8 cellular contexts compared by ENCODE assay signal in genomic region chr1:145643990-145644389, GRCh38. TPM values are rescaled to one million over a fixed set of nuclear protein-coding genes. Genes with fewer than 3 reads are reported as not detected.
A peak's percentile ranks its signal among the peaks of the same experiment; 100 is the strongest.
DNase-seq lines count a peak whose midpoint lies in the region; ATAC-seq lines count a peak whose summit lies in the region.
"Not testable (repeated sequence)": the region's sequence is repeated elsewhere in the genome, so short reads cannot be mapped to it uniquely, and the experiment has no call there.

No MANE protein-coding gene starts in this region.

- DNase-seq in activated CD8-positive, alpha-beta memory T cell treated with anti-CD3 and anti-CD28 coated beads, Interleukin-2, amount 10 ng/mL, durations not matched to agents 7 days and 5 days; activated naive CD4-positive, alpha-beta T cell treated with anti-CD3 and anti-CD28 coated beads, Interleukin-2, amount 50 U/mL, for 72 hours (ENCODE audit: low spot score in 2 of 2); central memory CD8-positive, alpha-beta T cell (ENCODE audit: low spot score in 2 of 2); stimulated activated effector memory CD8-positive, alpha-beta T cell treated with anti-CD3 and anti-CD28 coated beads, Interleukin-12 subunit alpha, Interleukin-12 subunit beta, amount 100 ng/mL, for 72 hours (ENCODE audit: low spot score in 2 of 2); stimulated activated naive CD8-positive, alpha-beta T cell treated with anti-CD3 and anti-CD28 coated beads, Interleukin-15, amount 100 ng/mL, for 72 hours: not testable (repeated sequence)

- ATAC-seq in GM19372 (IDR thresholded peaks at IDR 0.05; ENCODE audit: low read depth, unreplicated experiment): peak; percentile 57
- ATAC-seq in HG03442 (IDR thresholded peaks at IDR 0.05; ENCODE audit: unreplicated experiment): peak; percentile 58
- peak; percentile 71 to 82 for ATAC-seq in activated CD4-positive, CD25-positive, alpha-beta regulatory T cell treated with anti-CD3 and anti-CD28 coated beads, Interleukin-2, amount 50 U/mL, for 24 hours
- ATAC-seq in activated CD8-positive, alpha-beta memory T cell treated with anti-CD3 and anti-CD28 coated beads, Interleukin-2, amount 10 ng/mL, durations not matched to agents 7 days and 5 days: peak; percentile 86
- peak; percentile 95 to 97 for ATAC-seq in activated naive CD4-positive, alpha-beta T cell treated with anti-CD3 and anti-CD28 coated beads, Interleukin-2, amount 50 U/mL, for 72 hours
- peak; percentile 89 for ATAC-seq in central memory CD8-positive, alpha-beta T cell (replicated peaks; ENCODE audit: extremely low read depth, poor library complexity, severe bottlenecking)
- ATAC-seq in stimulated activated effector memory CD8-positive, alpha-beta T cell treated with anti-CD3 and anti-CD28 coated beads, Interleukin-12 subunit alpha, Interleukin-12 subunit beta, amount 100 ng/mL, for 72 hours: peak; percentile 97
- ATAC-seq in stimulated activated naive CD8-positive, alpha-beta T cell treated with anti-CD3 and anti-CD28 coated beads, Interleukin-15, amount 100 ng/mL, for 72 hours: peak; percentile 96

- CTCF ChIA-PET in activated CD8-positive, alpha-beta memory T cell treated with anti-CD3 and anti-CD28 coated beads, Interleukin-2, amount 10 ng/mL, durations not matched to agents 7 days and 5 days (lab: Charles Lee): not testable (repeated sequence)

- H3K4me1 Mint-ChIP-seq in activated CD8-positive, alpha-beta memory T cell treated with anti-CD3 and anti-CD28 coated beads, Interleukin-2, amount 10 ng/mL, durations not matched to agents 7 days and 5 days; central memory CD8-positive, alpha-beta T cell; stimulated activated effector memory CD8-positive, alpha-beta T cell treated with anti-CD3 and anti-CD28 coated beads, Interleukin-12 subunit alpha, Interleukin-12 subunit beta, amount 100 ng/mL, for 72 hours; stimulated activated naive CD8-positive, alpha-beta T cell treated with anti-CD3 and anti-CD28 coated beads, Interleukin-15, amount 100 ng/mL, for 72 hours: not testable (repeated sequence)

- H3K36me3 Mint-ChIP-seq in activated CD8-positive, alpha-beta memory T cell treated with anti-CD3 and anti-CD28 coated beads, Interleukin-2, amount 10 ng/mL, durations not matched to agents 7 days and 5 days; activated naive CD4-positive, alpha-beta T cell treated with anti-CD3 and anti-CD28 coated beads, Interleukin-2, amount 50 U/mL, for 72 hours; central memory CD8-positive, alpha-beta T cell (ENCODE audit: insufficient read depth); stimulated activated effector memory CD8-positive, alpha-beta T cell treated with anti-CD3 and anti-CD28 coated beads, Interleukin-12 subunit alpha, Interleukin-12 subunit beta, amount 100 ng/mL, for 72 hours: not testable (repeated sequence)

- not testable (repeated sequence) for H3K4me3 Mint-ChIP-seq in activated CD8-positive, alpha-beta memory T cell treated with anti-CD3 and anti-CD28 coated beads, Interleukin-2, amount 10 ng/mL, durations not matched to agents 7 days and 5 days; central memory CD8-positive, alpha-beta T cell; stimulated activated effector memory CD8-positive, alpha-beta T cell treated with anti-CD3 and anti-CD28 coated beads, Interleukin-12 subunit alpha, Interleukin-12 subunit beta, amount 100 ng/mL, for 72 hours; stimulated activated naive CD8-positive, alpha-beta T cell treated with anti-CD3 and anti-CD28 coated beads, Interleukin-15, amount 100 ng/mL, for 72 hours

- not testable (repeated sequence) for H3K27me3 Mint-ChIP-seq in activated CD8-positive, alpha-beta memory T cell treated with anti-CD3 and anti-CD28 coated beads, Interleukin-2, amount 10 ng/mL, durations not matched to agents 7 days and 5 days; central memory CD8-positive, alpha-beta T cell; stimulated activated naive CD8-positive, alpha-beta T cell treated with anti-CD3 and anti-CD28 coated beads, Interleukin-15, amount 100 ng/mL, for 72 hours

- not testable (repeated sequence) for H3K9me3 Mint-ChIP-seq in activated CD8-positive, alpha-beta memory T cell treated with anti-CD3 and anti-CD28 coated beads, Interleukin-2, amount 10 ng/mL, durations not matched to agents 7 days and 5 days (ENCODE audit: low read depth); activated naive CD4-positive, alpha-beta T cell treated with anti-CD3 and anti-CD28 coated beads, Interleukin-2, amount 50 U/mL, for 72 hours; central memory CD8-positive, alpha-beta T cell; stimulated activated effector memory CD8-positive, alpha-beta T cell treated with anti-CD3 and anti-CD28 coated beads, Interleukin-12 subunit alpha, Interleukin-12 subunit beta, amount 100 ng/mL, for 72 hours; stimulated activated naive CD8-positive, alpha-beta T cell treated with anti-CD3 and anti-CD28 coated beads, Interleukin-15, amount 100 ng/mL, for 72 hours

- not testable (repeated sequence) for H3K27ac Mint-ChIP-seq in activated CD8-positive, alpha-beta memory T cell treated with anti-CD3 and anti-CD28 coated beads, Interleukin-2, amount 10 ng/mL, durations not matched to agents 7 days and 5 days; activated naive CD4-positive, alpha-beta T cell treated with anti-CD3 and anti-CD28 coated beads, Interleukin-2, amount 50 U/mL, for 72 hours; central memory CD8-positive, alpha-beta T cell (ENCODE audit: low read depth); stimulated activated effector memory CD8-positive, alpha-beta T cell treated with anti-CD3 and anti-CD28 coated beads, Interleukin-12 subunit alpha, Interleukin-12 subunit beta, amount 100 ng/mL, for 72 hours; stimulated activated naive CD8-positive, alpha-beta T cell treated with anti-CD3 and anti-CD28 coated beads, Interleukin-15, amount 100 ng/mL, for 72 hours

RNA-seq across cellular contexts. Expression of gene GPR89A, which starts 36.2 kb away (rescaled TPM):
- 10 to 100 TPM; 32.7 to 50.5 TPM for total RNA-seq in activated CD8-positive, alpha-beta memory T cell treated with anti-CD3 and anti-CD28 coated beads, Interleukin-2, amount 10 ng/mL, durations not matched to agents 7 days and 5 days
- 10 to 100 TPM; 21.4 to 31.3 TPM for total RNA-seq in activated naive CD4-positive, alpha-beta T cell treated with anti-CD3 and anti-CD28 coated beads, Interleukin-2, amount 50 U/mL, for 72 hours
